8 cellular contexts compared by ENCODE assay signal in genomic region chr4:28038253-28038652, GRCh38.
DNase-seq lines count a peak whose midpoint lies in the region; ATAC-seq and TF ChIP-seq lines count a peak whose summit lies in the region.
"Not testable (repeated sequence)": the region's sequence is repeated elsewhere in the genome, so short reads cannot be mapped to it uniquely, and the experiment has no call there.

No MANE protein-coding gene starts in this region.

- H3K27ac ChIP-seq in PC-3 (ENCODE audit: low read length) = not testable (repeated sequence)

- not testable (repeated sequence) for H3K27me3 ChIP-seq in PC-3 (ENCODE audit: low read length); adipocyte (replicated peaks; ENCODE audit: control insufficient read depth, insufficient read depth, low read length)

- peak; percentile 42; the same call in 1 of the 2 replicates for ATAC-seq in PC-3

- H4K20me1 ChIP-seq in PC-3 (ENCODE audit: low read length) = not testable (repeated sequence)

- H3K4me2 ChIP-seq in PC-3 (ENCODE audit: low read length) = not testable (repeated sequence)

- intact Hi-C loops in PC-3 (cut with micrococcal nuclease) = not testable (repeated sequence)

- DNase-seq in A172 (ENCODE audit: low spot score) = peak; percentile 56
- DNase-seq in ELR (ENCODE audit: low read depth) = peak; percentile 66
- peak; percentile 71 for DNase-seq in HT1080 (ENCODE audit: low read depth)
- peak; percentile 65 for DNase-seq in PC-3
- peak; percentile 25 for DNase-seq in adipocyte (ENCODE audit: low read depth)
- DNase-seq in cardiac fibroblast (ENCODE audit: low read depth in 2 of 2) = peak; percentile 1 to 41
- DNase-seq in fibroblast of villous mesenchyme (ENCODE audit: low read depth) = peak; percentile 26
- peak; percentile 18 for DNase-seq in skeletal muscle cell (ENCODE audit: low read depth)

- H3F3A ChIP-seq in PC-3 (ENCODE audit: low read length, unreplicated experiment) = not testable (repeated sequence)

- not testable (repeated sequence) for H2AFZ ChIP-seq in PC-3 (ENCODE audit: low read length)

- not testable (repeated sequence) for H3K4me1 ChIP-seq in PC-3 (ENCODE audit: insufficient read depth, low read length); adipocyte (ENCODE audit: control insufficient read depth, insufficient read depth, low read length)

- not testable (repeated sequence) for H3K9me3 ChIP-seq in PC-3 (ENCODE audit: low read length); adipocyte (ENCODE audit: control insufficient read depth, low read length)

- H3K9ac ChIP-seq in PC-3 (ENCODE audit: low read length); adipocyte (ENCODE audit: low read length): not testable (repeated sequence)

- TF ChIP-seq CTCF in PC-3 (conservative IDR thresholded peaks at IDR 0.05; ENCODE audit: low read depth, low read length); cardiac fibroblast (IDR thresholded peaks at IDR 0.05; ENCODE audit: low read depth, low read length); fibroblast of villous mesenchyme (IDR thresholded peaks at IDR 0.05; ENCODE audit: insufficient read depth, low read depth, low read length): not testable (repeated sequence)

- H3K4me3 ChIP-seq in PC-3 (ENCODE audit: low read length); adipocyte (ENCODE audit: low read length); cardiac fibroblast (replicated peaks in 1 of 2; ENCODE audit: low read depth in 2 of 2, low read length in 2 of 2); fibroblast of villous mesenchyme (ENCODE audit: low read depth, low read length); skeletal muscle cell (ENCODE audit: low read depth, low read length): not testable (repeated sequence)

- BruUV-seq in PC-3 (replicated peaks; lab: Mats Ljungman, UMichigan) = not testable (repeated sequence)

- not testable (repeated sequence) for H3K9me2 ChIP-seq in PC-3 (replicated peaks; ENCODE audit: low read length)

- CTCF ChIA-PET in PC-3 (lab: Charles Lee) = not testable (repeated sequence)

- not testable (repeated sequence) for H3K36me3 ChIP-seq in PC-3 (ENCODE audit: low read depth, low read length); adipocyte (ENCODE audit: control insufficient read depth, insufficient read depth, low read length, severe bottlenecking)

- POLR2A ChIA-PET in PC-3 (lab: Charles Lee; ENCODE audit: unreplicated experiment) = not testable (repeated sequence)

- not testable (repeated sequence) for H3K79me2 ChIP-seq in PC-3 (ENCODE audit: low read length)

Comparison
In these comparisons a context has a peak if more than half of its experiments do, and no peak if none do; other contexts are left out.
1. DNase-seq: peak in every context shown above with its lines; median percentile 71 in HT1080; 66 in ELR; 65 in PC-3; 56 in A172; 26 in fibroblast of villous mesenchyme; 25 in adipocyte; 21 in cardiac fibroblast; 18 in skeletal muscle cell.